In genomic region chr6:106907754-106908153, GRCh38 we compare ENCODE assay signal across 20 cellular contexts.
"Had no signal": no experiment of that assay in that cellular context is flagged by ENCODE, and none has a peak within 500 bp of the region (broad histone marks: within the 10 kb centered on the region; RNA-seq: fewer than 3 reads in every experiment).

No MANE protein-coding gene starts in this region.

- H3K27me3 ChIP-seq: adrenal gland, breast epithelium, gastroesophageal sphincter, heart left ventricle, ovary, tibial nerve, uterus had no signal

- H3K27me3 Mint-ChIP-seq: memory B cell had no signal

- H3K4me3 ChIP-seq: adrenal gland, breast epithelium, gastroesophageal sphincter, heart left ventricle, ovary, psoas muscle, skin epidermis, tibial nerve, uterus had no signal

- H3K4me3 Mint-ChIP-seq: activated T-cell treated with anti-CD3 and anti-CD28 coated beads, Interleukin-2, amount 50 U/mL, for 72 hours; effector memory CD8-positive, alpha-beta T cell; memory B cell; naive thymus-derived CD4-positive, alpha-beta T cell; T-helper 17 cell had no signal

- H3K9me3 Mint-ChIP-seq: activated naive CD4-positive, alpha-beta T cell treated with anti-CD3 and anti-CD28 coated beads, Interleukin-2, amount 50 U/mL, for 72 hours; effector memory CD8-positive, alpha-beta T cell had no signal

- H3K36me3 ChIP-seq: adrenal gland, breast epithelium, gastroesophageal sphincter, heart left ventricle, ovary, tibial nerve, uterus, WERI-Rb-1 had no signal

- H3K27ac Mint-ChIP-seq: activated naive CD4-positive, alpha-beta T cell treated with anti-CD3 and anti-CD28 coated beads, Interleukin-2, amount 50 U/mL, for 72 hours; activated T-cell treated with anti-CD3 and anti-CD28 coated beads, Interleukin-2, amount 50 U/mL, for 72 hours; effector memory CD8-positive, alpha-beta T cell; memory B cell; naive thymus-derived CD4-positive, alpha-beta T cell; T-helper 17 cell had no signal

- H3K9me3 ChIP-seq: adrenal gland, breast epithelium, gastroesophageal sphincter, ovary, psoas muscle, tibial nerve, uterus had no signal

- H3K4me1 Mint-ChIP-seq: T-helper 17 cell had no signal

- H3K36me3 Mint-ChIP-seq: activated naive CD4-positive, alpha-beta T cell treated with anti-CD3 and anti-CD28 coated beads, Interleukin-2, amount 50 U/mL, for 72 hours; naive thymus-derived CD4-positive, alpha-beta T cell had no signal

- ATAC-seq: activated naive CD4-positive, alpha-beta T cell treated with anti-CD3 and anti-CD28 coated beads, Interleukin-2, amount 50 U/mL, for 72 hours; activated T-cell treated with anti-CD3 and anti-CD28 coated beads, Interleukin-2, amount 50 U/mL, for 72 hours; effector memory CD8-positive, alpha-beta T cell; gastroesophageal sphincter; heart left ventricle; naive thymus-derived CD4-positive, alpha-beta T cell; psoas muscle; stimulated activated naive CD8-positive, alpha-beta T cell treated with anti-CD3 and anti-CD28 coated beads, Interleukin-15, Interleukin-2, amounts not matched to agents 100 U/mL and 50 U/mL, for 24 hours; T-helper 17 cell had no signal

- H3K27ac ChIP-seq: adrenal gland, breast epithelium, gastroesophageal sphincter, heart left ventricle, ovary, psoas muscle, tibial nerve, uterus, WERI-Rb-1 had no signal

- H3K4me1 ChIP-seq: adrenal gland, breast epithelium, gastroesophageal sphincter, heart left ventricle, psoas muscle, tibial nerve, uterus had no signal

- DNase-seq: activated CD4-positive, alpha-beta T cell treated with anti-CD3 and anti-CD28 coated beads for 1 hour; activated gamma-delta T cell; activated T-cell treated with anti-CD3 and anti-CD28 coated beads, Interleukin-2, amount 50 U/mL, for 72 hours; adrenal gland; effector memory CD8-positive, alpha-beta T cell; heart left ventricle; naive thymus-derived CD4-positive, alpha-beta T cell; ovary; psoas muscle; stimulated activated naive CD8-positive, alpha-beta T cell treated with anti-CD3 and anti-CD28 coated beads, Interleukin-15, Interleukin-2, amounts not matched to agents 100 U/mL and 50 U/mL, for 24 hours; substantia nigra; T-helper 17 cell; uterus; WERI-Rb-1 had no signal
